In the genomic region with DNA sequence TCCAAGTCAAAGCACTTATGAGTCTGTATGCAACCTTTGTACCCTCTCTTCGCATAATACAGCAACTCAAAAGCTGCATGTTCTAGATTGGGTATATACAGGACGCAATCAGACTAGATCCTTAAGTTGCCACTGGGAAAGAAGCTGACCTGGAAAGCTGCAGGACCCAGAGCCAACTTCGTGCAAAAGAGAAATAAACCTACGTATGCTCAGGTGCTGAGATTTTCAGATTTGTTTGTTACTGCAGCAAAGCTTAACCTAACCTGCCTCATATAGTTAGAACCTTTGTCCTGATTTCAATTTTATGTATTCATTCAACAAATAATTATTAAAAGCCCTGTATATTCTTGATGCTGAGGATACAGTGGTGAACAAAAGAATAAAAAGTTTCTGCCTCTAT, we compare ENCODE assay signal across 10 cellular contexts.
"Had no signal": no experiment of that assay in that cellular context is flagged by ENCODE, and none has a peak within 500 bp of the region (broad histone marks: within the 10 kb centered on the region; RNA-seq: fewer than 3 reads in every experiment).

No MANE protein-coding gene starts in this region.

- ATAC-seq: GM23338, HCT116 had no signal

- H3K4me2 ChIP-seq: GM23338 had no signal

- H3K27ac Mint-ChIP-seq: GM23338, H9, HFFc6 had no signal

- H3K36me3 ChIP-seq: HAP-1 had no signal

- H2AFZ ChIP-seq: GM23248, GM23338 had no signal

- FAIRE-seq: H1, H54 had no signal

- H3K27ac ChIP-seq: GM23248 had no signal

- DNase-seq: GOT3, H7, H9, HFFc6 had no signal

- H3K9me3 ChIP-seq: HAP-1 had no signal

- H3K9me3 Mint-ChIP-seq: GM23338, H9 had no signal

- H3K9ac ChIP-seq: GM23248 had no signal

- H3K4me3 Mint-ChIP-seq: GM23338, H9, HFFc6 had no signal

- H3K4me3 ChIP-seq: GM23248, GM23338, HAP-1 had no signal

- H3K4me1 ChIP-seq: HAP-1 had no signal
